ENCODE assay signal across 18 cellular contexts in genomic region chr1:19552291-19553010, GRCh38.
"Had no signal": no experiment of that assay in that cellular context is flagged by ENCODE, and none has a peak within 500 bp of the region (broad histone marks: within the 10 kb centered on the region; RNA-seq: fewer than 3 reads in every experiment).

No MANE protein-coding gene starts in this region.

- DNase-seq: colonic mucosa; dermis blood vessel endothelial cell; erythroblast; foreskin keratinocyte; head of caudate nucleus; kidney; left cardiac atrium; left ventricle myocardium superior; mesenchymal stem cell; naive thymus-derived CD4-positive, alpha-beta T cell; right cardiac atrium; stimulated activated CD4-positive, alpha-beta T cell treated with anti-CD3 and anti-CD28 coated beads, Interleukin-2, amount 100 ng/mL, for 48 hours; testis had no signal

- H3K4me2 ChIP-seq: hepatocyte, smooth muscle cell had no signal

- H2AFZ ChIP-seq: hepatocyte had no signal

- H3K79me2 ChIP-seq: hepatocyte had no signal

- ATAC-seq: foreskin keratinocyte; left ventricle myocardium superior; naive thymus-derived CD4-positive, alpha-beta T cell; right cardiac atrium had no signal

- H3K4me1 ChIP-seq: colonic mucosa, foreskin keratinocyte, testis, tibial nerve had no signal

- H3K9me3 ChIP-seq: colonic mucosa, testis had no signal

- H3K27ac ChIP-seq: colonic mucosa, foreskin keratinocyte, hepatocyte, testis, tibial nerve had no signal

- H3K27me3 ChIP-seq: colonic mucosa, hepatocyte, testis, tibial nerve had no signal

- H3K4me3 ChIP-seq: colonic mucosa, hepatocyte, lung, smooth muscle cell, testis, tibial nerve had no signal

- H3K4me3 Mint-ChIP-seq: naive thymus-derived CD4-positive, alpha-beta T cell; stimulated activated naive CD8-positive, alpha-beta T cell treated with anti-CD3 and anti-CD28 coated beads, Interleukin-15, Interleukin-2, amounts not matched to agents 100 ng/mL and 50 ng/mL, for 24 hours had no signal

- H3K36me3 ChIP-seq: colonic mucosa, tibial nerve had no signal

- H3K27ac Mint-ChIP-seq: naive thymus-derived CD4-positive, alpha-beta T cell; stimulated activated naive CD8-positive, alpha-beta T cell treated with anti-CD3 and anti-CD28 coated beads, Interleukin-15, Interleukin-2, amounts not matched to agents 100 ng/mL and 50 ng/mL, for 24 hours had no signal

- H3K9me3 Mint-ChIP-seq: stimulated activated naive CD8-positive, alpha-beta T cell treated with anti-CD3 and anti-CD28 coated beads, Interleukin-15, Interleukin-2, amounts not matched to agents 100 ng/mL and 50 ng/mL, for 24 hours had no signal
